In genomic region chr4:88467392-88467791, GRCh38 we compare ENCODE assay signal across 18 cellular contexts. TPM values are rescaled to one million over a fixed set of nuclear protein-coding genes. Genes with fewer than 3 reads are reported as not detected.
A peak's percentile ranks its signal among the peaks of the same experiment; 100 is the strongest.
DNase-seq lines count a peak whose midpoint lies in the region; ATAC-seq, FAIRE-seq and TF ChIP-seq lines count a peak whose summit lies in the region.
"Had no signal": no experiment of that assay in that cellular context is flagged by ENCODE, and none has a peak within 500 bp of the region (broad histone marks: within the 10 kb centered on the region; RNA-seq: fewer than 3 reads in every experiment).

No MANE protein-coding gene starts in this region.

- H3K4me1 Mint-ChIP-seq in activated T-helper 17 cell treated with anti-CD3 and anti-CD28 coated beads, Interleukin-2, amount 50 U/mL, for 72 hours = peaks cover 11% of the 10 kb centered on the region
- H3K4me1 Mint-ChIP-seq in stimulated activated effector memory CD8-positive, alpha-beta T cell treated with anti-CD3 and anti-CD28 coated beads, Interleukin-12 subunit alpha, Interleukin-12 subunit beta, amount 100 ng/mL, for 72 hours = peaks cover 7% of the 10 kb centered on the region

- peak; percentile 38 for FAIRE-seq in GM12892 (lab: Jason Lieb, UNC)
- FAIRE-seq: A549, D721Med, HepG2 had no signal

- peak overlapping the region; percentile 63 for H3K27ac Mint-ChIP-seq in activated T-helper 17 cell treated with anti-CD3 and anti-CD28 coated beads, Interleukin-2, amount 50 U/mL, for 72 hours
- H3K27ac Mint-ChIP-seq in stimulated activated effector memory CD8-positive, alpha-beta T cell treated with anti-CD3 and anti-CD28 coated beads, Interleukin-12 subunit alpha, Interleukin-12 subunit beta, amount 100 ng/mL, for 72 hours = no peak overlapping the region
- H3K27ac Mint-ChIP-seq: CD4-positive, alpha-beta T cell; IgD-negative memory B cell had no signal

- no peaks in the 10 kb centered on the region for H3K9me3 Mint-ChIP-seq in activated T-helper 17 cell treated with anti-CD3 and anti-CD28 coated beads, Interleukin-2, amount 50 U/mL, for 72 hours
- no peaks in the 10 kb centered on the region for H3K9me3 Mint-ChIP-seq in stimulated activated effector memory CD8-positive, alpha-beta T cell treated with anti-CD3 and anti-CD28 coated beads, Interleukin-12 subunit alpha, Interleukin-12 subunit beta, amount 100 ng/mL, for 72 hours
- H3K9me3 Mint-ChIP-seq: CD4-positive, alpha-beta T cell; IgD-negative memory B cell had no signal

- peak; percentile 65 to 86 for ATAC-seq in activated CD4-positive, CD25-positive, alpha-beta regulatory T cell treated with anti-CD3 and anti-CD28 coated beads, Interleukin-2, amount 50 U/mL, for 24 hours
- peak; percentile 67 for ATAC-seq in activated T-helper 17 cell treated with anti-CD3 and anti-CD28 coated beads, Interleukin-2, amount 50 U/mL, for 72 hours (replicated peaks)
- ATAC-seq in stimulated activated effector memory CD8-positive, alpha-beta T cell treated with anti-CD3 and anti-CD28 coated beads, Interleukin-12 subunit alpha, Interleukin-12 subunit beta, amount 100 ng/mL, for 72 hours = peak; percentile 86
- ATAC-seq: A549, HCT116, HepG2 had no signal

- no peaks in the 10 kb centered on the region for H3K27me3 Mint-ChIP-seq in activated T-helper 17 cell treated with anti-CD3 and anti-CD28 coated beads, Interleukin-2, amount 50 U/mL, for 72 hours
- H3K27me3 Mint-ChIP-seq: CD4-positive, alpha-beta T cell; IgD-negative memory B cell had no signal

- no peak for DNase-seq in activated CD4-positive, CD25-positive, alpha-beta regulatory T cell (lab: John Stamatoyannopoulos, UW)
- DNase-seq in GM12892 (ENCODE audit: insufficient read length) (no peak), amygdala (lab: John Stamatoyannopoulos, UW) (no peak), NOMO-1 treated with DMSO at 0.1 percent for 48 hours (lab: John Stamatoyannopoulos, UW; ENCODE audit: unreplicated experiment) (no peak)
- no peak for DNase-seq in stimulated activated effector memory CD8-positive, alpha-beta T cell treated with anti-CD3 and anti-CD28 coated beads, Interleukin-12 subunit alpha, Interleukin-12 subunit beta, amount 100 ng/mL, for 72 hours (ENCODE audit: low spot score in 2 of 2)
- DNase-seq: AML-193; Caco-2; CD4-positive, alpha-beta T cell; GDM1; GOT3; H7 had no signal

- H3K36me3 Mint-ChIP-seq in activated T-helper 17 cell treated with anti-CD3 and anti-CD28 coated beads, Interleukin-2, amount 50 U/mL, for 72 hours (ENCODE audit: low read depth) = peaks cover 81% of the 10 kb centered on the region
- H3K36me3 Mint-ChIP-seq in stimulated activated effector memory CD8-positive, alpha-beta T cell treated with anti-CD3 and anti-CD28 coated beads, Interleukin-12 subunit alpha, Interleukin-12 subunit beta, amount 100 ng/mL, for 72 hours = peaks cover 43% of the 10 kb centered on the region

- no peak for TF ChIP-seq POLR2A in GM12892 (IDR thresholded peaks at IDR 0.05; ENCODE audit: low read depth, low read length)

- no peak overlapping the region for H3K4me3 Mint-ChIP-seq in activated T-helper 17 cell treated with anti-CD3 and anti-CD28 coated beads, Interleukin-2, amount 50 U/mL, for 72 hours
- no peak overlapping the region for H3K4me3 Mint-ChIP-seq in stimulated activated effector memory CD8-positive, alpha-beta T cell treated with anti-CD3 and anti-CD28 coated beads, Interleukin-12 subunit alpha, Interleukin-12 subunit beta, amount 100 ng/mL, for 72 hours
- H3K4me3 Mint-ChIP-seq: CD4-positive, alpha-beta T cell; IgD-negative memory B cell had no signal

RNA-seq across cellular contexts. Expression of gene HERC5, which starts 10.5 kb away (rescaled TPM):
- 16.1 TPM for polyA plus RNA-seq in GM12892 (2012; ENCODE audit: missing spikeins)
- total RNA-seq in activated T-helper 17 cell treated with anti-CD3 and anti-CD28 coated beads, Interleukin-2, amount 50 U/mL, for 72 hours = 10 to 100 TPM; 26.1 to 26.9 TPM

RNA-seq across cellular contexts. Expression of gene PYURF, which starts 56.2 kb away (rescaled TPM):
- polyA plus RNA-seq in GM12892 (2012; ENCODE audit: missing spikeins) = 72.3 TPM
- total RNA-seq in activated T-helper 17 cell treated with anti-CD3 and anti-CD28 coated beads, Interleukin-2, amount 50 U/mL, for 72 hours = 10 to 100 TPM; 28.6 to 54.5 TPM
